9 cellular contexts compared by ENCODE assay signal in the genomic region with DNA sequence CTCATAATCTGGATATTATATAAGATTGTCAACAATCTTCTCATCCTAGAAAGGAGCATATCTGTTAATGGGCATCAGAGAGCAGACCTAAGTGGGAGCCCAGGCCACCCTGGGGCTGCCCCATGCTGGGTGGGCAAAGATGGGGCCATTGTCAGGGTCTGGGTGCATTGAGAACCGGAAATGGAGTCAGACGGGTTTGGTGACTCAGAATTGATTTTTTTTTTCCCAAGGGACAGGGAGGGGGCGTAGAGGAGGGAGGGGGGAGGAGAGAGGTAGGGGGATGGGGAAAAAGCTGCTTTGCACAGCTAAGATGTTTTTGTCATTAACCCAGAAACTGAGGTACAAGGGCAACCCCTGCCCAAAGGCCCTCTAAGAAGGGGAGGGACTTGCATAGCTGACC. TPM values are rescaled to one million over a fixed set of nuclear protein-coding genes. Genes with fewer than 3 reads are reported as not detected.
DNase-seq lines count a peak whose midpoint lies in the region; ATAC-seq and TF ChIP-seq lines count a peak whose summit lies in the region.
"Had no signal": no experiment of that assay in that cellular context is flagged by ENCODE, and none has a peak within 500 bp of the region (broad histone marks: within the 10 kb centered on the region; RNA-seq: fewer than 3 reads in every experiment).

No MANE protein-coding gene starts in this region.

- H2AK5ac ChIP-seq in mesenchymal stem cell (ENCODE audit: low read length, severe bottlenecking): no peak overlapping the region

- peaks cover 15% of the 10 kb centered on the region for H3K79me1 ChIP-seq in mesenchymal stem cell (replicated peaks; ENCODE audit: low read length, poor library complexity, severe bottlenecking)

- H2BK15ac ChIP-seq in mesenchymal stem cell (ENCODE audit: low read depth, poor library complexity, severe bottlenecking): no peak overlapping the region

- H4K91ac ChIP-seq in mesenchymal stem cell (ENCODE audit: low read length): no peak overlapping the region

- peaks cover 17 to 48% (median 43%) of the 10 kb centered on the region in 10 experiments for H3K4me1 ChIP-seq in BLaER1 treated with 17β-estradiol and CSF1 and Interleukin-3, amounts not matched to agents 10 nM and 100 nM
- H3K4me1 ChIP-seq in mesenchymal stem cell (ENCODE audit: control insufficient read depth, insufficient read depth, low read depth, low read length): peaks cover 16% of the 10 kb centered on the region

- no peak overlapping the region for H2BK120ac ChIP-seq in mesenchymal stem cell (ENCODE audit: low read depth, low read length)

- peaks cover 2% of the 10 kb centered on the region for H3K27me3 Mint-ChIP-seq in HFFc6 (ENCODE audit: insufficient read depth)

- no peak overlapping the region for H2BK5ac ChIP-seq in mesenchymal stem cell (ENCODE audit: low read depth, low read length, poor library complexity, severe bottlenecking)

- H3K14ac ChIP-seq in mesenchymal stem cell (ENCODE audit: low read length in 2 of 2): no peak overlapping the region

- no peak for ATAC-seq in activated naive CD4-positive, alpha-beta T cell treated with anti-CD3 and anti-CD28 coated beads, Interleukin-2, amount 50 U/mL, for 72 hours

- peaks cover 0 to 36% (median 0%) of the 10 kb centered on the region in 11 experiments; a peak in 4 of 22 replicates for H4K20me1 ChIP-seq in BLaER1 treated with 17β-estradiol and CSF1 and Interleukin-3, amounts not matched to agents 10 nM and 100 nM

- no peaks in the 10 kb centered on the region for H3K9me3 Mint-ChIP-seq in HFFc6
- no peaks in the 10 kb centered on the region for H3K9me3 Mint-ChIP-seq in activated naive CD4-positive, alpha-beta T cell treated with anti-CD3 and anti-CD28 coated beads, Interleukin-2, amount 50 U/mL, for 72 hours

- peak overlapping the region; percentile 70 for H3K27ac Mint-ChIP-seq in HFFc6
- peak overlapping the region; percentile 94 for H3K27ac Mint-ChIP-seq in activated naive CD4-positive, alpha-beta T cell treated with anti-CD3 and anti-CD28 coated beads, Interleukin-2, amount 50 U/mL, for 72 hours

- 17% methylated on average over 3 of the region's 3 CpGs for WGBS in mesenchymal stem cell

- peak overlapping the region; percentile 97 for H3K4me3 Mint-ChIP-seq in HFFc6

- H3K27me3 ChIP-seq in BLaER1 treated with 17β-estradiol and CSF1 and Interleukin-3, amounts not matched to agents 10 nM and 100 nM: no peaks in the 10 kb centered on the region
- H3K27me3 ChIP-seq in mesenchymal stem cell (ENCODE audit: control insufficient read depth in 1 of 2, insufficient read depth in 1 of 2, low read length in 2 of 2): peaks cover 0 to 30% of the 10 kb centered on the region in 2 experiments

- DNase-seq in HFFc6: no peak
- DNase-seq in activated naive CD4-positive, alpha-beta T cell treated with anti-CD3 and anti-CD28 coated beads, Interleukin-2, amount 50 U/mL, for 72 hours (ENCODE audit: low spot score in 2 of 2): no peak
- no peak for DNase-seq in mesenchymal stem cell
- no peak for DNase-seq in erythroblast (lab: John Stamatoyannopoulos, UW)
- no peak for DNase-seq in NCI-H1048 (lab: John Stamatoyannopoulos, UW)
- DNase-seq in dermis blood vessel endothelial cell: no peak
- DNase-seq in kidney tubule cell (ENCODE audit: low spot score): no peak
- DNase-seq: effector CD4-positive, alpha-beta T cell had no signal

- TF ChIP-seq CTCF in HFFc6 (IDR thresholded peaks at IDR 0.05): no peak

- H3K36me3 Mint-ChIP-seq in HFFc6 (ENCODE audit: low read depth): peaks cover 8% of the 10 kb centered on the region; the same call in 1 of the 2 replicates
- peaks cover 0 to 9% of the 10 kb centered on the region in 2 donors for H3K36me3 Mint-ChIP-seq in activated naive CD4-positive, alpha-beta T cell treated with anti-CD3 and anti-CD28 coated beads, Interleukin-2, amount 50 U/mL, for 72 hours

- peak overlapping the region; percentile 84 to 99 (median 96) for H3K4me2 ChIP-seq in BLaER1 treated with 17β-estradiol and CSF1 and Interleukin-3, amounts not matched to agents 10 nM and 100 nM
- peak overlapping the region; percentile 87 for H3K4me2 ChIP-seq in mesenchymal stem cell (ENCODE audit: low read length, poor library complexity, severe bottlenecking)

- peak overlapping the region; percentile 68 to 87 (median 82); a peak in 19 of 20 replicates for H3K4me3 ChIP-seq in BLaER1 treated with 17β-estradiol and CSF1 and Interleukin-3, amounts not matched to agents 10 nM and 100 nM
- H3K4me3 ChIP-seq in mesenchymal stem cell (ENCODE audit: insufficient read depth in 1 of 2, low read depth in 1 of 2, low read length in 2 of 2): peak overlapping the region in 1 of 2 experiments; percentile 89

- H2BK12ac ChIP-seq in mesenchymal stem cell (ENCODE audit: low read length in 2 of 2): no peak overlapping the region

- H3K23ac ChIP-seq in mesenchymal stem cell (ENCODE audit: low read length in 2 of 2): no peak overlapping the region

- H2AFZ ChIP-seq in mesenchymal stem cell (ENCODE audit: low read depth, low read length): no peak overlapping the region

- no peak overlapping the region for H4K8ac ChIP-seq in mesenchymal stem cell (ENCODE audit: low read length)

- H3K27ac ChIP-seq in BLaER1 treated with 17β-estradiol and CSF1 and Interleukin-3, amounts not matched to agents 10 nM and 100 nM: peak overlapping the region in 8 of 11 experiments; percentile 94 to 100 (median 99); a peak in 16 of 22 replicates
- H3K27ac ChIP-seq in mesenchymal stem cell (ENCODE audit: low read length, poor library complexity, severe bottlenecking): no peak overlapping the region

- no peaks in the 10 kb centered on the region for H3K9me3 ChIP-seq in BLaER1 treated with 17β-estradiol and CSF1 and Interleukin-3, amounts not matched to agents 10 nM and 100 nM (replicated peaks in 1 of 11)
- no peaks in the 10 kb centered on the region for H3K9me3 ChIP-seq in mesenchymal stem cell (ENCODE audit: control insufficient read depth, low read length)

- H3K4me1 Mint-ChIP-seq in HFFc6 (ENCODE audit: low read depth): peaks cover 22% of the 10 kb centered on the region

- no peak overlapping the region for H3K18ac ChIP-seq in mesenchymal stem cell (ENCODE audit: low read depth in 1 of 2, low read length in 2 of 2)

- H3K9ac ChIP-seq in BLaER1 treated with 17β-estradiol and CSF1 and Interleukin-3, amounts not matched to agents 10 nM and 100 nM: peak overlapping the region in 10 of 11 experiments; percentile 94 to 100 (median 99); a peak in 20 of 22 replicates
- H3K9ac ChIP-seq in mesenchymal stem cell (ENCODE audit: low read length): peak overlapping the region; percentile 91

- no peak for TF ChIP-seq POLR2A in erythroblast (IDR thresholded peaks at IDR 0.05; ENCODE audit: low read length)

- H3K36me3 ChIP-seq in BLaER1 treated with 17β-estradiol and CSF1 and Interleukin-3, amounts not matched to agents 10 nM and 100 nM: peaks cover 18 to 45% (median 44%) of the 10 kb centered on the region in 11 experiments
- peaks cover 37 to 54% of the 10 kb centered on the region in 2 experiments for H3K36me3 ChIP-seq in mesenchymal stem cell (ENCODE audit: control insufficient read depth in 1 of 2, insufficient read depth in 2 of 2, low read depth in 1 of 2, low read length in 2 of 2)

- no peak overlapping the region for H3K4ac ChIP-seq in mesenchymal stem cell (ENCODE audit: low read depth in 1 of 2, low read length in 2 of 2)

RNA-seq across cellular contexts. Expression of gene ATXN7L2, which starts 1.3 kb away (rescaled TPM):
- total RNA-seq in HFFc6 (2021; fragmentation: NEBNext Ultra II Directional; extraction: Animal tissue kit (Norgen Biotek cat#: 25700)): 1 to 10 TPM; 5.6 to 7.3 (median 6.4) TPM
- 10 to 100 TPM; 11.5 to 21.9 TPM for total RNA-seq in activated naive CD4-positive, alpha-beta T cell treated with anti-CD3 and anti-CD28 coated beads, Interleukin-2, amount 50 U/mL, for 72 hours
- 2.0 TPM for polyA plus RNA-seq in mesenchymal stem cell (2013, experiment 1 of 2)
- polyA plus RNA-seq in mesenchymal stem cell (2013, experiment 2 of 2): 2.0 TPM
- total RNA-seq in dermis blood vessel endothelial cell: 1.3 and 1.5 TPM in 2 replicates

RNA-seq across cellular contexts. Expression of gene CYB561D1, which starts 8.9 kb away (rescaled TPM):
- total RNA-seq in HFFc6 (2021; fragmentation: NEBNext Ultra II Directional; extraction: Animal tissue kit (Norgen Biotek cat#: 25700)): 10 to 100 TPM in 1 of 6 experiments, 1 to 10 TPM in 5; 7.2 to 10.3 (median 8.1) TPM
- 10 to 100 TPM; 11.3 to 14.9 TPM for total RNA-seq in activated naive CD4-positive, alpha-beta T cell treated with anti-CD3 and anti-CD28 coated beads, Interleukin-2, amount 50 U/mL, for 72 hours
- polyA plus RNA-seq in mesenchymal stem cell (2013, experiment 1 of 2): 4.1 TPM
- polyA plus RNA-seq in mesenchymal stem cell (2013, experiment 2 of 2): 4.2 TPM
- total RNA-seq in dermis blood vessel endothelial cell: 6.5 and 7.5 TPM in 2 replicates

RNA-seq across cellular contexts. Expression of gene SYPL2, which starts 18.7 kb away (rescaled TPM):
- total RNA-seq in HFFc6 (2021; fragmentation: NEBNext Ultra II Directional; extraction: Animal tissue kit (Norgen Biotek cat#: 25700)): 10 to 100 TPM; 16.0 to 34.1 (median 18.5) TPM
- under 1 TPM in 1 of 2 donors, not detected in 1; 0.09 TPM for total RNA-seq in activated naive CD4-positive, alpha-beta T cell treated with anti-CD3 and anti-CD28 coated beads, Interleukin-2, amount 50 U/mL, for 72 hours
- polyA plus RNA-seq in mesenchymal stem cell (2013, experiment 1 of 2): 0.47 TPM
- polyA plus RNA-seq in mesenchymal stem cell (2013, experiment 2 of 2): 0.52 TPM
- under 0.01 TPM in 1 of 2 replicates, not detected in the other for total RNA-seq in dermis blood vessel endothelial cell

RNA-seq across cellular contexts. Expression of gene AMIGO1, which starts 24.5 kb away (rescaled TPM):
- total RNA-seq in HFFc6 (2021; fragmentation: NEBNext Ultra II Directional; extraction: Animal tissue kit (Norgen Biotek cat#: 25700)): 1 to 10 TPM; 3.0 to 8.3 (median 4.3) TPM
- total RNA-seq in activated naive CD4-positive, alpha-beta T cell treated with anti-CD3 and anti-CD28 coated beads, Interleukin-2, amount 50 U/mL, for 72 hours: 1 to 10 TPM in 1 of 2 donors, under 1 TPM in 1; 0.97 to 1.3 TPM
- 0.36 TPM for polyA plus RNA-seq in mesenchymal stem cell (2013, experiment 1 of 2)
- polyA plus RNA-seq in mesenchymal stem cell (2013, experiment 2 of 2): 0.36 TPM
- total RNA-seq in dermis blood vessel endothelial cell: 0.65 and 1.7 TPM in 2 replicates

RNA-seq across cellular contexts. Expression of gene GPR61, which starts 54.7 kb away (rescaled TPM):
- under 1 TPM in 1 of 6 experiments, not detected in 5; 0.12 TPM for total RNA-seq in HFFc6 (2021; fragmentation: NEBNext Ultra II Directional; extraction: Animal tissue kit (Norgen Biotek cat#: 25700))
- total RNA-seq in activated naive CD4-positive, alpha-beta T cell treated with anti-CD3 and anti-CD28 coated beads, Interleukin-2, amount 50 U/mL, for 72 hours: under 1 TPM in 1 of 2 donors, not detected in 1; 0.57 TPM
- not detected for polyA plus RNA-seq in mesenchymal stem cell (2013, experiment 1 of 2)
- polyA plus RNA-seq in mesenchymal stem cell (2013, experiment 2 of 2): not detected
- under 0.01 TPM in 1 of 2 replicates, not detected in the other for total RNA-seq in dermis blood vessel endothelial cell

Comparison
In these comparisons a context has a peak if more than half of its experiments do, and no peak if none do; other contexts are left out.
1. RNA of gene SYPL2, which starts 18.7 kb away (total RNA-seq): 16.0 to 34.1 TPM in HFFc6; 0.09 TPM in activated naive CD4-positive, alpha-beta T cell treated with anti-CD3 and anti-CD28 coated beads, Interleukin-2, amount 50 U/mL, for 72 hours and under 0.01 TPM in dermis blood vessel endothelial cell; every median in the first group is over 10 times any median in the second.